ENCODE assay signal across 8 cellular contexts in the genomic region with DNA sequence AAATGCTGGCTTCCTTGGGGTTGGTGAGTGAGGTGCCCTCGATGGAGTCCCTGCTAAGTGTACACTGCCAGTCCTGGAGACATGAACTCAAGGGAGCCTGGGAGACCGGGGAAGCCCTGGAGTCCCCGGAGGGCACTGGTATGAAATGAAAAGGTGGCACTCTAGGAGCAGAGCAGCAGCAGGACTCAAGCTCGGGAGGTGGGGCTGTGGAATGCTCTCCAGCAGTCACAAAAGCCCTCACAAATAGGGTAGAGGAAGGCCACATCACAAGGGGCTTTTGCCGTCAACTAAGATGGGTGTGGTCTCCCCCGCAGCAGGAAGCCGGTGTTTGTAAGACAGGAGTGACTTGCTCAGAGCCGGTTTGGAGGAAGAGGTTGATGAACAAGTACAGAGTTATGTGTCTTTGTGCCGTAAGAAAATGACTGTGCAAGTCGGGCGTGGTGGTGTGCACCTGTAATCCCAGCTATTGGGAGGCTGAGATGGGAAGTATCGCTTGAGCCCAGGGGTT. TPM values are rescaled to one million over a fixed set of nuclear protein-coding genes. Genes with fewer than 3 reads are reported as not detected.
DNase-seq lines count a peak whose midpoint lies in the region; ATAC-seq and TF ChIP-seq lines count a peak whose summit lies in the region.

No MANE protein-coding gene starts in this region.

- POLR2A ChIA-PET in Panc1 (lab: Charles Lee): no interaction called here
- POLR2A ChIA-PET in HEK293T (lab: Yijun Ruan, JAX): no interaction called here

- H3K4me3 ChIP-seq in Panc1 (ENCODE audit: low read depth in 2 of 2, low read length in 2 of 2) (no peak overlapping the region), left lung (no peak overlapping the region), left ventricle myocardium inferior (no peak overlapping the region)

- H3K36me3 ChIP-seq in Panc1 (ENCODE audit: control insufficient read depth, insufficient read depth, low read length): no peaks in the 10 kb centered on the region
- no peaks in the 10 kb centered on the region for H3K36me3 ChIP-seq in left lung
- no peaks in the 10 kb centered on the region for H3K36me3 ChIP-seq in left ventricle myocardium inferior

- H3K27me3 ChIP-seq in Panc1 (ENCODE audit: control insufficient read depth, insufficient read depth, low read length) (no peaks in the 10 kb centered on the region), left lung (peaks cover 0 to 34% of the 10 kb centered on the region in 2 donors), left ventricle myocardium inferior (ENCODE audit: low read depth) (peaks cover 62% of the 10 kb centered on the region)

- in situ Hi-C loops in Panc1 (cut with HindIII; ENCODE audit: low pct_unique_long_range_greater_than_20kb, low sequenced_read_pairs): no loop called here

- intact Hi-C loops in Panc1 (cut with micrococcal nuclease; ENCODE audit: unreplicated experiment): no loop called here
- intact Hi-C loops in left lung (cut with DNase I): no loop called here
- intact Hi-C loops in left ventricle myocardium inferior (cut with micrococcal nuclease): no loop called here

- H3K27ac ChIP-seq in Panc1 (ENCODE audit: low read length) (no peak overlapping the region), left lung (no peak overlapping the region), left ventricle myocardium inferior (replicated peaks) (no peak overlapping the region)

- CTCF ChIA-PET in Panc1 (lab: Charles Lee): no interaction called here
- CTCF ChIA-PET in HEK293T (lab: Yijun Ruan, JAX): no interaction called here

- no TSS peak for BruUV-seq in Panc1 (replicated peaks; lab: Mats Ljungman, UMichigan)

- 0 out of 2 replicates have a peak, but pooled peaks cover 3% of the 10 kb centered on the region for H3K4me1 ChIP-seq in Panc1 (ENCODE audit: control insufficient read depth, insufficient read depth, low read length)
- H3K4me1 ChIP-seq in left lung: no peaks in the 10 kb centered on the region
- no peaks in the 10 kb centered on the region for H3K4me1 ChIP-seq in left ventricle myocardium inferior

- no peak for TF ChIP-seq CTCF in Panc1 (IDR thresholded peaks at IDR 0.05)
- no peak for TF ChIP-seq CTCF in left lung (IDR thresholded peaks at IDR 0.05)
- no peak for TF ChIP-seq CTCF in left ventricle myocardium inferior (IDR thresholded peaks at IDR 0.05; ENCODE audit: borderline replicate concordance)

- DNase-seq in A172 (ENCODE audit: low spot score) (peak; percentile 67), Panc1 (ENCODE audit: low read depth, low spot score) (no peak), left lung (no peak), GM03348 (ENCODE audit: low spot score) (no peak), NCI-H774 (lab: John Stamatoyannopoulos, UW) (no peak), left ventricle myocardium inferior (no peak), HEK293T (ENCODE audit: extremely low spot score) (no peak)
- peak; percentile 69 to 73 for DNase-seq in activated T-cell treated with anti-CD3 and anti-CD28 coated beads, Interleukin-2, amount 50 U/mL, for 48 hours

- peak; percentile 65 for ATAC-seq in Panc1
- ATAC-seq in left lung: peak; percentile 50

- H3K9me3 ChIP-seq in Panc1 (ENCODE audit: control insufficient read depth, insufficient read depth, low read depth, low read length) (no peaks in the 10 kb centered on the region), left lung (no peaks in the 10 kb centered on the region), left ventricle myocardium inferior (replicated peaks) (no peaks in the 10 kb centered on the region)

TF ChIP-seq in HEK293T, 16 proteins besides CTCF, POLR2A, EP300 and RAD21:
- TF ChIP-seq ELF4 (IDR thresholded peaks at IDR 0.05) (no peak), NFRKB (IDR thresholded peaks at IDR 0.05) (no peak), SP1 (IDR thresholded peaks at IDR 0.05) (no peak), ZNF384 (IDR thresholded peaks at IDR 0.05) (no peak), CTBP1 (IDR thresholded peaks at IDR 0.05; ENCODE audit: borderline replicate concordance) (no peak)
- TF ChIP-seq, protein P1, sequence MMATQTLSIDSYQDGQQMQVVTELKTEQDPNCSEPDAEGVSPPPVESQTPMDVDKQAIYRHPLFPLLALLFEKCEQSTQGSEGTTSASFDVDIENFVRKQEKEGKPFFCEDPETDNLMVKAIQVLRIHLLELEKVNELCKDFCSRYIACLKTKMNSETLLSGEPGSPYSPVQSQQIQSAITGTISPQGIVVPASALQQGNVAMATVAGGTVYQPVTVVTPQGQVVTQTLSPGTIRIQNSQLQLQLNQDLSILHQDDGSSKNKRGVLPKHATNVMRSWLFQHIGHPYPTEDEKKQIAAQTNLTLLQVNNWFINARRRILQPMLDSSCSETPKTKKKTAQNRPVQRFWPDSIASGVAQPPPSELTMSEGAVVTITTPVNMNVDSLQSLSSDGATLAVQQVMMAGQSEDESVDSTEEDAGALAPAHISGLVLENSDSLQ (IDR thresholded peaks at IDR 0.05): no peak

RNA-seq across cellular contexts. Expression of a gene that starts 19.3 kb away (rescaled TPM):
- 50.2 and 56.3 TPM in 2 replicates for total RNA-seq in A172 (2014; rRNA removed; shearing (Covaris generic))
- total RNA-seq in Panc1 (2021; ENCODE audit: unreplicated experiment) (26.4 TPM), left lung (1 to 10 TPM; 4.2 to 4.7 TPM), left ventricle myocardium inferior (3.1 TPM)
- 20.1 TPM for polyA plus RNA-seq in Panc1 (2012; ENCODE audit: insufficient read length)

Comparison
In these comparisons a context has a peak if more than half of its experiments do, and no peak if none do; other contexts are left out.
1. DNase-seq: peak in A172 (single experiment) and activated T-cell treated with anti-CD3 and anti-CD28 coated beads, Interleukin-2, amount 50 U/mL, for 48 hours (2 of 2); none in Panc1 (single experiment), left lung (0 of 2), GM03348 (single experiment), NCI-H774 (single experiment), left ventricle myocardium inferior (single experiment) and HEK293T (single experiment).